ENCODE assay signal across 1 cellular context in the genomic region with DNA sequence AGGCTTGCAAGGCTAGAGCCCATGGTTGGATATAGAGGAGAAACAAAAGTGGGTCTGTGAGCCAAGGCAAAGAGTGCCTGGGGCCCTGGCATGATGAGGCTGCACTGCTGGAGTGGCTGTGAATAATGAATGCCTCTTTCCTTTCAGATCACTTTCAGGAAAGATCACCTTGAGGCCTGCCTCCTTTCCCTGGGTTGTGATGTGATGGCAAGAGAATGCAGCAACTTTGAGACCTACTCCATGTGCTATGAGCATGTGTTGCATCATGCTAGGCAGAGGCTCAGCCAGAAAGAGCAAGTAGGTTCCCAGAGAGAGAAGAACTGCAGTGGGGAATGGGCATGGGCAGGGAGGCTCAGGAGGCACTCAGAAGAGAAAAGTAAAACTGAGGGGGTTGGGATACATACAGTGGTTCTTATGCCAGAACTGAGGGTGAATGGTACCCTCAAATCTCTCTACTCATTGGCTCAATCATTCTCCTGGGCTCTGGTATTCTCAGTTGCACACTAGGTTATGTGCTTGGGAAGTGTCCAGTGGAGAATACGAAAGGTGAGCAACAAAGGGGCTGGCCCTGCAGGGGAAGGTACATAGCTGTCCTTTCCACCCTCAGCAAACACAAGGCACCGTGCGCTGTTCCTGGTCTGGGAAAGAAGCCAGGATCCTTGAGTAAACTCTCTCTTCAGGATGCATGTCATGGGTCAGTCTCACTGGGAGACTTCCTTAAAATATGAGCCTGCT.
TF ChIP-seq lines count a peak whose summit lies in the region.

No MANE protein-coding gene starts in this region.

TF ChIP-seq in K562, 482 proteins besides CTCF, POLR2A, EP300 and RAD21 (continued from another document):
- TF ChIP-seq, protein P1, sequence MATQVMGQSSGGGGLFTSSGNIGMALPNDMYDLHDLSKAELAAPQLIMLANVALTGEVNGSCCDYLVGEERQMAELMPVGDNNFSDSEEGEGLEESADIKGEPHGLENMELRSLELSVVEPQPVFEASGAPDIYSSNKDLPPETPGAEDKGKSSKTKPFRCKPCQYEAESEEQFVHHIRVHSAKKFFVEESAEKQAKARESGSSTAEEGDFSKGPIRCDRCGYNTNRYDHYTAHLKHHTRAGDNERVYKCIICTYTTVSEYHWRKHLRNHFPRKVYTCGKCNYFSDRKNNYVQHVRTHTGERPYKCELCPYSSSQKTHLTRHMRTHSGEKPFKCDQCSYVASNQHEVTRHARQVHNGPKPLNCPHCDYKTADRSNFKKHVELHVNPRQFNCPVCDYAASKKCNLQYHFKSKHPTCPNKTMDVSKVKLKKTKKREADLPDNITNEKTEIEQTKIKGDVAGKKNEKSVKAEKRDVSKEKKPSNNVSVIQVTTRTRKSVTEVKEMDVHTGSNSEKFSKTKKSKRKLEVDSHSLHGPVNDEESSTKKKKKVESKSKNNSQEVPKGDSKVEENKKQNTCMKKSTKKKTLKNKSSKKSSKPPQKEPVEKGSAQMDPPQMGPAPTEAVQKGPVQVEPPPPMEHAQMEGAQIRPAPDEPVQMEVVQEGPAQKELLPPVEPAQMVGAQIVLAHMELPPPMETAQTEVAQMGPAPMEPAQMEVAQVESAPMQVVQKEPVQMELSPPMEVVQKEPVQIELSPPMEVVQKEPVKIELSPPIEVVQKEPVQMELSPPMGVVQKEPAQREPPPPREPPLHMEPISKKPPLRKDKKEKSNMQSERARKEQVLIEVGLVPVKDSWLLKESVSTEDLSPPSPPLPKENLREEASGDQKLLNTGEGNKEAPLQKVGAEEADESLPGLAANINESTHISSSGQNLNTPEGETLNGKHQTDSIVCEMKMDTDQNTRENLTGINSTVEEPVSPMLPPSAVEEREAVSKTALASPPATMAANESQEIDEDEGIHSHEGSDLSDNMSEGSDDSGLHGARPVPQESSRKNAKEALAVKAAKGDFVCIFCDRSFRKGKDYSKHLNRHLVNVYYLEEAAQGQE (CRISPR knock-in tag; IDR thresholded peaks at IDR 0.05; ENCODE audit: low read depth), result 0 out of 2 replicates have a peak, but pooled peaks have one; percentile 24
- TF ChIP-seq TCF7 (IDR thresholded peaks at IDR 0.05; ENCODE audit: borderline replicate concordance) (no peak), TRIM24 (IDR thresholded peaks at IDR 0.05) (peak; percentile 92 to 95; a peak in 3 of 4 replicates), ARNT (IDR thresholded peaks at IDR 0.05) (0 out of 4 replicates have a peak, but pooled peaks of 1 of the 2 experiments have one; percentile 15), RBM25 (IDR thresholded peaks at IDR 0.05; ENCODE audit: low read depth, low read length, severe bottlenecking) (peak; percentile 62), ZNF644 (tag; IDR thresholded peaks at IDR 0.05; ENCODE audit: low read depth) (peak; percentile 60; the same call in 1 of the 2 replicates), EP400 (IDR thresholded peaks at IDR 0.05) (peak; percentile 59), COPS2 (conservative IDR thresholded peaks at IDR 0.05) (no peak), NFXL1 (CRISPR knock-in tag; IDR thresholded peaks at IDR 0.05) (peak; percentile 67; the same call in 1 of the 2 replicates), JUN (IDR thresholded peaks at IDR 0.05; ENCODE audit: borderline replicate concordance, low read depth, low read length) (peak; percentile 37; the same call in 1 of the 2 replicates), JUN (CRISPR knock-in tag; IDR thresholded peaks at IDR 0.05; ENCODE audit: borderline replicate concordance) (no peak), ZNF584 (CRISPR knock-in tag; IDR thresholded peaks at IDR 0.05; ENCODE audit: low read depth) (peak; percentile 79), NFIX (CRISPR knock-in tag; IDR thresholded peaks at IDR 0.05; ENCODE audit: low read depth) (0 out of 2 replicates have a peak, but pooled peaks have one; percentile 9), NR2C1 (IDR thresholded peaks at IDR 0.05) (no peak), NR2C1 (tag; IDR thresholded peaks at IDR 0.05) (peak; percentile 49; the same call in 1 of the 2 replicates), SMARCA5 (IDR thresholded peaks at IDR 0.05) (peak; percentile 93; the same call in 1 of the 2 replicates), ADNP (tag; IDR thresholded peaks at IDR 0.05) (no peak), CEBPG (CRISPR knock-in tag; IDR thresholded peaks at IDR 0.05) (peak; percentile 94), CEBPG (tag; conservative IDR thresholded peaks at IDR 0.05 in 1 of 2, IDR thresholded peaks at IDR 0.05 in 1 of 2) (peak; percentile 94 to 96)
- TF ChIP-seq, protein P2, sequence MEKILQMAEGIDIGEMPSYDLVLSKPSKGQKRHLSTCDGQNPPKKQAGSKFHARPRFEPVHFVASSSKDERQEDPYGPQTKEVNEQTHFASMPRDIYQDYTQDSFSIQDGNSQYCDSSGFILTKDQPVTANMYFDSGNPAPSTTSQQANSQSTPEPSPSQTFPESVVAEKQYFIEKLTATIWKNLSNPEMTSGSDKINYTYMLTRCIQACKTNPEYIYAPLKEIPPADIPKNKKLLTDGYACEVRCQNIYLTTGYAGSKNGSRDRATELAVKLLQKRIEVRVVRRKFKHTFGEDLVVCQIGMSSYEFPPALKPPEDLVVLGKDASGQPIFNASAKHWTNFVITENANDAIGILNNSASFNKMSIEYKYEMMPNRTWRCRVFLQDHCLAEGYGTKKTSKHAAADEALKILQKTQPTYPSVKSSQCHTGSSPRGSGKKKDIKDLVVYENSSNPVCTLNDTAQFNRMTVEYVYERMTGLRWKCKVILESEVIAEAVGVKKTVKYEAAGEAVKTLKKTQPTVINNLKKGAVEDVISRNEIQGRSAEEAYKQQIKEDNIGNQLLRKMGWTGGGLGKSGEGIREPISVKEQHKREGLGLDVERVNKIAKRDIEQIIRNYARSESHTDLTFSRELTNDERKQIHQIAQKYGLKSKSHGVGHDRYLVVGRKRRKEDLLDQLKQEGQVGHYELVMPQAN (IDR thresholded peaks at IDR 0.05; ENCODE audit: borderline replicate concordance), result no peak
- TF ChIP-seq, protein P3, sequence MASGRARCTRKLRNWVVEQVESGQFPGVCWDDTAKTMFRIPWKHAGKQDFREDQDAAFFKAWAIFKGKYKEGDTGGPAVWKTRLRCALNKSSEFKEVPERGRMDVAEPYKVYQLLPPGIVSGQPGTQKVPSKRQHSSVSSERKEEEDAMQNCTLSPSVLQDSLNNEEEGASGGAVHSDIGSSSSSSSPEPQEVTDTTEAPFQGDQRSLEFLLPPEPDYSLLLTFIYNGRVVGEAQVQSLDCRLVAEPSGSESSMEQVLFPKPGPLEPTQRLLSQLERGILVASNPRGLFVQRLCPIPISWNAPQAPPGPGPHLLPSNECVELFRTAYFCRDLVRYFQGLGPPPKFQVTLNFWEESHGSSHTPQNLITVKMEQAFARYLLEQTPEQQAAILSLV (tag; IDR thresholded peaks at IDR 0.05), result 0 out of 2 replicates have a peak, but pooled peaks have one; percentile 53
- TF ChIP-seq, protein P4, sequence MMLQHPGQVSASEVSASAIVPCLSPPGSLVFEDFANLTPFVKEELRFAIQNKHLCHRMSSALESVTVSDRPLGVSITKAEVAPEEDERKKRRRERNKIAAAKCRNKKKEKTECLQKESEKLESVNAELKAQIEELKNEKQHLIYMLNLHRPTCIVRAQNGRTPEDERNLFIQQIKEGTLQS (IDR thresholded peaks at IDR 0.05), result peak; percentile 89
- TF ChIP-seq, protein P4 (CRISPR knock-in tag; conservative IDR thresholded peaks at IDR 0.05), result no peak
- TF ChIP-seq, protein P5, sequence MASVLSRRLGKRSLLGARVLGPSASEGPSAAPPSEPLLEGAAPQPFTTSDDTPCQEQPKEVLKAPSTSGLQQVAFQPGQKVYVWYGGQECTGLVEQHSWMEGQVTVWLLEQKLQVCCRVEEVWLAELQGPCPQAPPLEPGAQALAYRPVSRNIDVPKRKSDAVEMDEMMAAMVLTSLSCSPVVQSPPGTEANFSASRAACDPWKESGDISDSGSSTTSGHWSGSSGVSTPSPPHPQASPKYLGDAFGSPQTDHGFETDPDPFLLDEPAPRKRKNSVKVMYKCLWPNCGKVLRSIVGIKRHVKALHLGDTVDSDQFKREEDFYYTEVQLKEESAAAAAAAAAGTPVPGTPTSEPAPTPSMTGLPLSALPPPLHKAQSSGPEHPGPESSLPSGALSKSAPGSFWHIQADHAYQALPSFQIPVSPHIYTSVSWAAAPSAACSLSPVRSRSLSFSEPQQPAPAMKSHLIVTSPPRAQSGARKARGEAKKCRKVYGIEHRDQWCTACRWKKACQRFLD (CRISPR knock-in tag; IDR thresholded peaks at IDR 0.05), result peak; percentile 41; the same call in 1 of the 2 replicates
- TF ChIP-seq, protein P6, sequence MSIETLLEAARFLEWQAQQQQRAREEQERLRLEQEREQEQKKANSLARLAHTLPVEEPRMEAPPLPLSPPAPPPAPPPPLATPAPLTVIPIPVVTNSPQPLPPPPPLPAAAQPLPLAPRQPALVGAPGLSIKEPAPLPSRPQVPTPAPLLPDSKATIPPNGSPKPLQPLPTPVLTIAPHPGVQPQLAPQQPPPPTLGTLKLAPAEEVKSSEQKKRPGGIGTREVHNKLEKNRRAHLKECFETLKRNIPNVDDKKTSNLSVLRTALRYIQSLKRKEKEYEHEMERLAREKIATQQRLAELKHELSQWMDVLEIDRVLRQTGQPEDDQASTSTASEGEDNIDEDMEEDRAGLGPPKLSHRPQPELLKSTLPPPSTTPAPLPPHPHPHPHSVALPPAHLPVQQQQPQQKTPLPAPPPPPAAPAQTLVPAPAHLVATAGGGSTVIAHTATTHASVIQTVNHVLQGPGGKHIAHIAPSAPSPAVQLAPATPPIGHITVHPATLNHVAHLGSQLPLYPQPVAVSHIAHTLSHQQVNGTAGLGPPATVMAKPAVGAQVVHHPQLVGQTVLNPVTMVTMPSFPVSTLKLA (conservative IDR thresholded peaks at IDR 0.05), result no peak
- TF ChIP-seq, protein P7, sequence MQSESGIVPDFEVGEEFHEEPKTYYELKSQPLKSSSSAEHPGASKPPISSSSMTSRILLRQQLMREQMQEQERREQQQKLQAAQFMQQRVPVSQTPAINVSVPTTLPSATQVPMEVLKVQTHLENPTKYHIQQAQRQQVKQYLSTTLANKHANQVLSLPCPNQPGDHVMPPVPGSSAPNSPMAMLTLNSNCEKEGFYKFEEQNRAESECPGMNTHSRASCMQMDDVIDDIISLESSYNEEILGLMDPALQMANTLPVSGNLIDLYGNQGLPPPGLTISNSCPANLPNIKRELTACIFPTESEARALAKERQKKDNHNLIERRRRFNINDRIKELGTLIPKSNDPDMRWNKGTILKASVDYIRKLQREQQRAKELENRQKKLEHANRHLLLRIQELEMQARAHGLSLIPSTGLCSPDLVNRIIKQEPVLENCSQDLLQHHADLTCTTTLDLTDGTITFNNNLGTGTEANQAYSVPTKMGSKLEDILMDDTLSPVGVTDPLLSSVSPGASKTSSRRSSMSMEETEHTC (IDR thresholded peaks at IDR 0.05), result no peak
- TF ChIP-seq, protein P8, sequence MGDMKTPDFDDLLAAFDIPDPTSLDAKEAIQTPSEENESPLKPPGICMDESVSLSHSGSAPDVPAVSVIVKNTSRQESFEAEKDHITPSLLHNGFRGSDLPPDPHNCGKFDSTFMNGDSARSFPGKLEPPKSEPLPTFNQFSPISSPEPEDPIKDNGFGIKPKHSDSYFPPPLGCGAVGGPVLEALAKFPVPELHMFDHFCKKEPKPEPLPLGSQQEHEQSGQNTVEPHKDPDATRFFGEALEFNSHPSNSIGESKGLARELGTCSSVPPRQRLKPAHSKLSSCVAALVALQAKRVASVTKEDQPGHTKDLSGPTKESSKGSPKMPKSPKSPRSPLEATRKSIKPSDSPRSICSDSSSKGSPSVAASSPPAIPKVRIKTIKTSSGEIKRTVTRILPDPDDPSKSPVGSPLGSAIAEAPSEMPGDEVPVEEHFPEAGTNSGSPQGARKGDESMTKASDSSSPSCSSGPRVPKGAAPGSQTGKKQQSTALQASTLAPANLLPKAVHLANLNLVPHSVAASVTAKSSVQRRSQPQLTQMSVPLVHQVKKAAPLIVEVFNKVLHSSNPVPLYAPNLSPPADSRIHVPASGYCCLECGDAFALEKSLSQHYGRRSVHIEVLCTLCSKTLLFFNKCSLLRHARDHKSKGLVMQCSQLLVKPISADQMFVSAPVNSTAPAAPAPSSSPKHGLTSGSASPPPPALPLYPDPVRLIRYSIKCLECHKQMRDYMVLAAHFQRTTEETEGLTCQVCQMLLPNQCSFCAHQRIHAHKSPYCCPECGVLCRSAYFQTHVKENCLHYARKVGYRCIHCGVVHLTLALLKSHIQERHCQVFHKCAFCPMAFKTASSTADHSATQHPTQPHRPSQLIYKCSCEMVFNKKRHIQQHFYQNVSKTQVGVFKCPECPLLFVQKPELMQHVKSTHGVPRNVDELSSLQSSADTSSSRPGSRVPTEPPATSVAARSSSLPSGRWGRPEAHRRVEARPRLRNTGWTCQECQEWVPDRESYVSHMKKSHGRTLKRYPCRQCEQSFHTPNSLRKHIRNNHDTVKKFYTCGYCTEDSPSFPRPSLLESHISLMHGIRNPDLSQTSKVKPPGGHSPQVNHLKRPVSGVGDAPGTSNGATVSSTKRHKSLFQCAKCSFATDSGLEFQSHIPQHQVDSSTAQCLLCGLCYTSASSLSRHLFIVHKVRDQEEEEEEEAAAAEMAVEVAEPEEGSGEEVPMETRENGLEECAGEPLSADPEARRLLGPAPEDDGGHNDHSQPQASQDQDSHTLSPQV (IDR thresholded peaks at IDR 0.05), result peak; percentile 65
- TF ChIP-seq, protein P9, sequence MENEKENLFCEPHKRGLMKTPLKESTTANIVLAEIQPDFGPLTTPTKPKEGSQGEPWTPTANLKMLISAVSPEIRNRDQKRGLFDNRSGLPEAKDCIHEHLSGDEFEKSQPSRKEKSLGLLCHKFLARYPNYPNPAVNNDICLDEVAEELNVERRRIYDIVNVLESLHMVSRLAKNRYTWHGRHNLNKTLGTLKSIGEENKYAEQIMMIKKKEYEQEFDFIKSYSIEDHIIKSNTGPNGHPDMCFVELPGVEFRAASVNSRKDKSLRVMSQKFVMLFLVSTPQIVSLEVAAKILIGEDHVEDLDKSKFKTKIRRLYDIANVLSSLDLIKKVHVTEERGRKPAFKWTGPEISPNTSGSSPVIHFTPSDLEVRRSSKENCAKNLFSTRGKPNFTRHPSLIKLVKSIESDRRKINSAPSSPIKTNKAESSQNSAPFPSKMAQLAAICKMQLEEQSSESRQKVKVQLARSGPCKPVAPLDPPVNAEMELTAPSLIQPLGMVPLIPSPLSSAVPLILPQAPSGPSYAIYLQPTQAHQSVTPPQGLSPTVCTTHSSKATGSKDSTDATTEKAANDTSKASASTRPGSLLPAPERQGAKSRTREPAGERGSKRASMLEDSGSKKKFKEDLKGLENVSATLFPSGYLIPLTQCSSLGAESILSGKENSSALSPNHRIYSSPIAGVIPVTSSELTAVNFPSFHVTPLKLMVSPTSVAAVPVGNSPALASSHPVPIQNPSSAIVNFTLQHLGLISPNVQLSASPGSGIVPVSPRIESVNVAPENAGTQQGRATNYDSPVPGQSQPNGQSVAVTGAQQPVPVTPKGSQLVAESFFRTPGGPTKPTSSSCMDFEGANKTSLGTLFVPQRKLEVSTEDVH (IDR thresholded peaks at IDR 0.05; ENCODE audit: low read depth, partially characterized antibody), result no peak
- TF ChIP-seq, protein P10, sequence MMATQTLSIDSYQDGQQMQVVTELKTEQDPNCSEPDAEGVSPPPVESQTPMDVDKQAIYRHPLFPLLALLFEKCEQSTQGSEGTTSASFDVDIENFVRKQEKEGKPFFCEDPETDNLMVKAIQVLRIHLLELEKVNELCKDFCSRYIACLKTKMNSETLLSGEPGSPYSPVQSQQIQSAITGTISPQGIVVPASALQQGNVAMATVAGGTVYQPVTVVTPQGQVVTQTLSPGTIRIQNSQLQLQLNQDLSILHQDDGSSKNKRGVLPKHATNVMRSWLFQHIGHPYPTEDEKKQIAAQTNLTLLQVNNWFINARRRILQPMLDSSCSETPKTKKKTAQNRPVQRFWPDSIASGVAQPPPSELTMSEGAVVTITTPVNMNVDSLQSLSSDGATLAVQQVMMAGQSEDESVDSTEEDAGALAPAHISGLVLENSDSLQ (IDR thresholded peaks at IDR 0.05), result no peak
TF ChIP-seq in K562: peak in this region for 55.
